In genomic region chr18:47756364-47757016, GRCh38 we compare ENCODE assay signal across 8 cellular contexts.
DNase-seq lines count a peak whose midpoint lies in the region; ATAC-seq, FAIRE-seq and TF ChIP-seq lines count a peak whose summit lies in the region.

No MANE protein-coding gene starts in this region.

- H3K27ac ChIP-seq in A549 = no peak overlapping the region

- peak; percentile 72 to 88 for ATAC-seq in A549
- no peak for ATAC-seq in GM18505 (IDR thresholded peaks at IDR 0.05; ENCODE audit: unreplicated experiment)

- no peak overlapping the region for H3K4me2 ChIP-seq in A549

- no peak for TF ChIP-seq EP300 in A549 (IDR thresholded peaks at IDR 0.05)

- in situ Hi-C loops in T47D (cut with HindIII; ENCODE audit: low pct_unique_long_range_greater_than_20kb, low sequenced_read_pairs) = no loop called here

- peak; percentile 46 to 67; a peak in 4 of 5 replicates for TF ChIP-seq RAD21 in A549 (conservative IDR thresholded peaks at IDR 0.05 in 1 of 2, IDR thresholded peaks at IDR 0.05 in 1 of 2)

- DNase-seq in A549 (ENCODE audit: low read depth in 1 of 2, low spot score in 1 of 2) (peak; percentile 31 to 64), GM12892 (ENCODE audit: insufficient read length) (no peak), NCI-H1092 treated with DMSO at 0.1 percent for 48 hours (lab: John Stamatoyannopoulos, UW) (peak; percentile 61), T-helper 9 cell (peak; percentile 38), T47D (ENCODE audit: low read depth in 1 of 2, low spot score in 1 of 2) (peak; percentile 21 to 59), kidney glomerular epithelial cell (lab: John Stamatoyannopoulos, UW) (peak; percentile 26)
- DNase-seq in stimulated activated CD4-positive, alpha-beta T cell treated with anti-CD3 and anti-CD28 coated beads, TNF-alpha, amount 100 ng/mL, for 24 hours (ENCODE audit: low read depth in 3 of 3) = peak; percentile 11 to 51 (median 28)

- CTCF ChIA-PET in A549 (lab: Yijun Ruan, JAX) = interaction anchor here (0.6 to 2.5 kb wide), 8 partner anchors 9 to 541 kb away, joined by 3 to 13 read pairs (median 4); no protein-coding TSS in a partner anchor

- POLR2A ChIA-PET in A549 (lab: Yijun Ruan, JAX) = no interaction called here

- TF ChIP-seq POLR2A in A549 (IDR thresholded peaks at IDR 0.05; ENCODE audit: low read length) = no peak
- no peak for TF ChIP-seq POLR2A in GM12892 (IDR thresholded peaks at IDR 0.05; ENCODE audit: low read depth, low read length)
- no peak for TF ChIP-seq POLR2A in GM18505 (IDR thresholded peaks at IDR 0.05; ENCODE audit: borderline replicate concordance, extremely low read depth, insufficient read depth, insufficient read length)

- 10% methylated on average over 9 of the region's 9 CpGs for whole genome bisulfite sequencing in A549 (ENCODE audit: missing lambda C conversion rate)

- H3K9me3 ChIP-seq in A549 = peaks cover 11% of the 10 kb centered on the region

- no peak for FAIRE-seq in A549 (lab: Jason Lieb, UNC)
- FAIRE-seq in GM12892 (lab: Jason Lieb, UNC) = peak; percentile 85

- H3K4me1 ChIP-seq in A549 = no peaks in the 10 kb centered on the region

- H3K4me3 ChIP-seq in A549 = no peak overlapping the region

- TF ChIP-seq CTCF in A549 (IDR thresholded peaks at IDR 0.05) = peak; percentile 58

TF ChIP-seq in A549, 52 proteins besides CTCF, POLR2A, EP300 and RAD21:
- peak; percentile 20; the same call in 1 of the 3 replicates for TF ChIP-seq SMC3 (IDR thresholded peaks at IDR 0.05)
- TF ChIP-seq FOSL2 (IDR thresholded peaks at IDR 0.05) = no peak
- no peak for TF ChIP-seq FOSL2 (CRISPR knock-in tag; IDR thresholded peaks at IDR 0.05)
